Comparison of ENCODE assay signal across 13 cellular contexts in the genomic region with DNA sequence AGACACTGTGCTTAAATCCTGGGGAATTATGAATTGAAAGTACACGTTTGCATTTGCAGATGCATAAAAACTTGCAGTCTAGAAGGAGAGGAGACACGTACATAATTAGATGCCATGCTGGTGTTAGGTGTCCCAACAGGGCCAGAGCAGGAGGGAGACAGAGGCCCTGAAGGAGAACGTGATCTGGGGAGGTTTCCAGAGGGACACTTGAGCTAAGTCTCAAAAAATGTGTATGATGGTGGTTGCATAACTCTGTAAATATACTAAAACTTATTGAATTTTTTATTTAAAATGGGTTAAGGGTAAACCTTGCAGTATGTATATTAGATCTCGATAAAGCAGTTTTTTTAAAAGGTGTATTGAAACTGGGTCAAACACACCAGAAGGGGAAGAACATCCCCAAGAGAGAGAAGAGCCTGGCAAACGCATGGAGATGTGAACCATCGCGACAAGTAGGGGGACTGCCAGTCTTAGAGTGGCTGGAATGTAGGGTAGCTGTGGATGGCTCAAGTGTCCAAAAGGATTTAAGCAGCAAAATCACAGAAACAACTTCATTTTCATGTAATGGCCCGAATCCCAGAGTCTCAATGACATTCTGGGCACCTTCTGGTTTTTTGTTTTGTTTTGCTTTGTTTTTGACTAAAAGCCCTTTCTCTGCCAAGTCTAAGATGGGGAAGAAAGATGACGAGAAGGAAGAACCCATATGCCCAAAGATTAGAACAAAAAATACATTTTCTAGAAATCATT. TPM values are rescaled to one million over a fixed set of nuclear protein-coding genes. Genes with fewer than 3 reads are reported as not detected.
DNase-seq lines count a peak whose midpoint lies in the region; ATAC-seq, FAIRE-seq and TF ChIP-seq lines count a peak whose summit lies in the region.
"Had no signal": no experiment of that assay in that cellular context is flagged by ENCODE, and none has a peak within 500 bp of the region (broad histone marks: within the 10 kb centered on the region; RNA-seq: fewer than 3 reads in every experiment).

No MANE protein-coding gene starts in this region.

- TF ChIP-seq CTCF in adrenal gland (IDR thresholded peaks at IDR 0.05) (no peak), gastroesophageal sphincter (IDR thresholded peaks at IDR 0.05) (no peak), spleen (IDR thresholded peaks at IDR 0.05 in 8 of 11, conservative IDR thresholded peaks at IDR 0.05 in 3 of 11) (no peak)

- H3K9me3 Mint-ChIP-seq in CD4-positive, CD25-positive, alpha-beta regulatory T cell = no peaks in the 10 kb centered on the region
- H3K9me3 Mint-ChIP-seq in naive thymus-derived CD4-positive, alpha-beta T cell = no peaks in the 10 kb centered on the region
- H3K9me3 Mint-ChIP-seq: activated naive CD8-positive, alpha-beta T cell treated with anti-CD3 and anti-CD28 coated beads, Interleukin-2, amount 50 U/mL, for 24 hours; CD4-positive, alpha-beta memory T cell had no signal

- TF ChIP-seq POLR2A in adrenal gland (IDR thresholded peaks at IDR 0.05) (no peak), gastroesophageal sphincter (IDR thresholded peaks at IDR 0.05) (no peak), spleen (IDR thresholded peaks at IDR 0.05) (no peak)

- no peaks in the 10 kb centered on the region for H3K27me3 Mint-ChIP-seq in CD4-positive, CD25-positive, alpha-beta regulatory T cell
- H3K27me3 Mint-ChIP-seq in naive thymus-derived CD4-positive, alpha-beta T cell = no peaks in the 10 kb centered on the region
- H3K27me3 Mint-ChIP-seq: activated naive CD8-positive, alpha-beta T cell treated with anti-CD3 and anti-CD28 coated beads, Interleukin-2, amount 50 U/mL, for 24 hours; CD4-positive, alpha-beta memory T cell had no signal

- H3K27ac Mint-ChIP-seq in CD4-positive, CD25-positive, alpha-beta regulatory T cell = peak overlapping the region in 2 of 3 donors; percentile 39 to 96
- H3K27ac Mint-ChIP-seq in naive thymus-derived CD4-positive, alpha-beta T cell = peak overlapping the region in 2 of 9 donors; percentile 26 to 28
- H3K27ac Mint-ChIP-seq: activated naive CD8-positive, alpha-beta T cell treated with anti-CD3 and anti-CD28 coated beads, Interleukin-2, amount 50 U/mL, for 24 hours had no signal

- no peak overlapping the region for H3K4me3 ChIP-seq in CD4-positive, CD25-positive, alpha-beta regulatory T cell (ENCODE audit: low read depth, low read length)
- no peak overlapping the region for H3K4me3 ChIP-seq in adrenal gland
- no peak overlapping the region for H3K4me3 ChIP-seq in gastroesophageal sphincter
- no peak overlapping the region for H3K4me3 ChIP-seq in small intestine (ENCODE audit: low read depth in 1 of 2, low read length in 2 of 2)
- no peak overlapping the region for H3K4me3 ChIP-seq in spleen
- no peak overlapping the region for H3K4me3 ChIP-seq in naive thymus-derived CD4-positive, alpha-beta T cell (ENCODE audit: low read length)

- intact Hi-C loops in adrenal gland (cut with DNase I) (no loop called here), spleen (cut with DNase I; ENCODE audit: low total_unique reads) (no loop called here)
- intact Hi-C loops in naive thymus-derived CD4-positive, alpha-beta T cell (cut with micrococcal nuclease) = no loop called here

- no peaks in the 10 kb centered on the region for H3K9me3 ChIP-seq in CD4-positive, CD25-positive, alpha-beta regulatory T cell (ENCODE audit: control insufficient read depth in 2 of 2, low read length in 2 of 2)
- H3K9me3 ChIP-seq in adrenal gland (replicated peaks in 1 of 3) (no peaks in the 10 kb centered on the region), gastroesophageal sphincter (no peaks in the 10 kb centered on the region), small intestine (ENCODE audit: control insufficient read depth, low read depth) (no peaks in the 10 kb centered on the region), spleen (no peaks in the 10 kb centered on the region)
- H3K9me3 ChIP-seq in naive thymus-derived CD4-positive, alpha-beta T cell (ENCODE audit: control insufficient read depth in 2 of 3, low read length in 3 of 3) = no peaks in the 10 kb centered on the region

- no peak for FAIRE-seq in small intestine (lab: Jason Lieb, UNC)
- FAIRE-seq: endometrium had no signal

- no peak overlapping the region for H3K27ac ChIP-seq in CD4-positive, CD25-positive, alpha-beta regulatory T cell (ENCODE audit: insufficient read depth, low read length, poor library complexity, severe bottlenecking)
- H3K27ac ChIP-seq in adrenal gland = peak overlapping the region; percentile 72 to 93 (median 93)
- H3K27ac ChIP-seq in gastroesophageal sphincter = peak overlapping the region; percentile 80 to 91 (median 84)
- H3K27ac ChIP-seq in small intestine (ENCODE audit: low read depth in 1 of 2, low read length in 1 of 2) = peak overlapping the region; percentile 25 to 82
- H3K27ac ChIP-seq in spleen = no peak overlapping the region
- H3K27ac ChIP-seq in naive thymus-derived CD4-positive, alpha-beta T cell (ENCODE audit: low read depth, low read length) = no peak overlapping the region

- ATAC-seq in CD4-positive, CD25-positive, alpha-beta regulatory T cell (ENCODE audit: low read depth in 2 of 2) = no peak
- ATAC-seq in gastroesophageal sphincter (no peak), HG02884 (IDR thresholded peaks at IDR 0.05; ENCODE audit: unreplicated experiment) (no peak)
- ATAC-seq in naive thymus-derived CD4-positive, alpha-beta T cell = no peak
- ATAC-seq: activated naive CD8-positive, alpha-beta T cell treated with anti-CD3 and anti-CD28 coated beads, Interleukin-2, amount 50 U/mL, for 24 hours had no signal

- POLR2A ChIA-PET in naive thymus-derived CD4-positive, alpha-beta T cell (lab: Charles Lee) = no interaction called here

- no peaks in the 10 kb centered on the region for H3K27me3 ChIP-seq in CD4-positive, CD25-positive, alpha-beta regulatory T cell (ENCODE audit: control insufficient read depth, insufficient read depth, low read length)
- H3K27me3 ChIP-seq in adrenal gland (no peaks in the 10 kb centered on the region), gastroesophageal sphincter (no peaks in the 10 kb centered on the region), small intestine (ENCODE audit: control insufficient read depth in 2 of 2, insufficient read depth in 2 of 2, low read length in 2 of 2) (no peaks in the 10 kb centered on the region), spleen (replicated peaks in 1 of 7) (no peaks in the 10 kb centered on the region)
- H3K27me3 ChIP-seq in naive thymus-derived CD4-positive, alpha-beta T cell (ENCODE audit: control insufficient read depth in 2 of 2, insufficient read depth in 2 of 2, low read length in 2 of 2) = no peaks in the 10 kb centered on the region

- H3K4me1 ChIP-seq in CD4-positive, CD25-positive, alpha-beta regulatory T cell (ENCODE audit: control insufficient read depth, insufficient read depth, low read length, poor library complexity, severe bottlenecking) = peaks cover 21% of the 10 kb centered on the region
- H3K4me1 ChIP-seq in adrenal gland (replicated peaks in 1 of 2) (peaks cover 24 to 83% of the 10 kb centered on the region in 2 donors), gastroesophageal sphincter (peaks cover 35 to 78% (median 36%) of the 10 kb centered on the region in 3 donors), small intestine (ENCODE audit: control insufficient read depth in 2 of 2, insufficient read depth in 1 of 2, low read depth in 1 of 2, low read length in 1 of 2) (peaks cover 9 to 27% of the 10 kb centered on the region in 2 donors), spleen (peaks cover 0 to 54% (median 4%) of the 10 kb centered on the region in 6 donors)
- no peaks in the 10 kb centered on the region for H3K4me1 ChIP-seq in naive thymus-derived CD4-positive, alpha-beta T cell (ENCODE audit: control insufficient read depth in 2 of 2, insufficient read depth in 2 of 2, low read length in 2 of 2)

- 69 to 80% (median 77%) methylated on average over 9 of the region's 9 CpGs for WGBS in adrenal gland, 4 donors
- WGBS in gastroesophageal sphincter (ENCODE audit: low coverage in 1 of 2), 2 donors = 76 to 78% methylated on average over 8 to 9 of the region's 9 CpGs
- 77 to 79% (median 78%) methylated on average over 9 of the region's 9 CpGs for WGBS in small intestine, 3 donors
- 80 to 94% (median 90%) methylated on average over 9 of the region's 9 CpGs for WGBS in spleen, 5 donors

- H3K36me3 Mint-ChIP-seq in CD4-positive, CD25-positive, alpha-beta regulatory T cell = peaks cover 41% of the 10 kb centered on the region
- H3K36me3 Mint-ChIP-seq in naive thymus-derived CD4-positive, alpha-beta T cell = peaks cover under 1 to 42% (median 22%) of the 10 kb centered on the region in 5 donors

- CTCF ChIA-PET in naive thymus-derived CD4-positive, alpha-beta T cell (lab: Charles Lee) = no interaction called here

- H3K4me1 Mint-ChIP-seq in CD4-positive, CD25-positive, alpha-beta regulatory T cell = peaks cover 39 to 61% (median 48%) of the 10 kb centered on the region in 4 donors
- peaks cover 27 to 62% (median 48%) of the 10 kb centered on the region in 7 donors for H3K4me1 Mint-ChIP-seq in naive thymus-derived CD4-positive, alpha-beta T cell

- DNase-seq in CD4-positive, CD25-positive, alpha-beta regulatory T cell = no peak
- no peak for DNase-seq in adrenal gland
- no peak for DNase-seq in small intestine
- DNase-seq in spleen = no peak
- no peak for DNase-seq in naive thymus-derived CD4-positive, alpha-beta T cell
- DNase-seq in HK-2 (ENCODE audit: unreplicated experiment) = no peak
- DNase-seq: activated naive CD8-positive, alpha-beta T cell treated with anti-CD3 and anti-CD28 coated beads, Interleukin-2, amount 50 U/mL, for 24 hours; CD4-positive, alpha-beta memory T cell; NCI-H146; T-helper 2 cell had no signal

- TF ChIP-seq EP300 in gastroesophageal sphincter (IDR thresholded peaks at IDR 0.05) = no peak

- H3K4me3 Mint-ChIP-seq in CD4-positive, CD25-positive, alpha-beta regulatory T cell = no peak overlapping the region
- H3K4me3 Mint-ChIP-seq in naive thymus-derived CD4-positive, alpha-beta T cell = peak overlapping the region in 1 of 10 donors; percentile 4
- H3K4me3 Mint-ChIP-seq: activated naive CD8-positive, alpha-beta T cell treated with anti-CD3 and anti-CD28 coated beads, Interleukin-2, amount 50 U/mL, for 24 hours had no signal

- peaks cover 21% of the 10 kb centered on the region for H3K36me3 ChIP-seq in CD4-positive, CD25-positive, alpha-beta regulatory T cell (ENCODE audit: control insufficient read depth, insufficient read depth, low read length)
- H3K36me3 ChIP-seq in adrenal gland (replicated peaks in 1 of 2) (no peaks in the 10 kb centered on the region), gastroesophageal sphincter (no peaks in the 10 kb centered on the region), small intestine (ENCODE audit: control insufficient read depth in 2 of 2, insufficient read depth in 2 of 2, low read length in 2 of 2) (peaks cover 0 to 2% of the 10 kb centered on the region in 2 donors), spleen (peaks cover 0 to 28% (median 9%) of the 10 kb centered on the region in 6 donors)
- H3K36me3 ChIP-seq in naive thymus-derived CD4-positive, alpha-beta T cell (ENCODE audit: control insufficient read depth in 2 of 3, insufficient read depth in 3 of 3, low read length in 3 of 3) = peaks cover 0 to 21% (median 0%) of the 10 kb centered on the region in 3 experiments

RNA-seq across cellular contexts. Expression of gene TRAF3IP2, which starts 15.3 kb away (rescaled TPM):
- 28.7 TPM for total RNA-seq in CD4-positive, CD25-positive, alpha-beta regulatory T cell
- 10 to 100 TPM; 20.7 to 30.1 (median 25.2) TPM for polyA plus RNA-seq in CD4-positive, CD25-positive, alpha-beta regulatory T cell
- total RNA-seq in adrenal gland = 10 to 100 TPM; 35.7 to 53.7 (median 46.2) TPM
- 10 to 100 TPM; 32.9 to 70.8 (median 56.9) TPM for polyA plus RNA-seq in adrenal gland
- 10 to 100 TPM; 18.4 to 33.4 (median 27.5) TPM for total RNA-seq in gastroesophageal sphincter
- polyA plus RNA-seq in small intestine = 10 to 100 TPM; 40.4 to 50.0 (median 40.9) TPM
- total RNA-seq in spleen = 10 to 100 TPM in 6 of 7 donors, 1 to 10 TPM in 1; 9.4 to 26.0 (median 15.2) TPM
- 10 to 100 TPM; 18.5 to 30.1 (median 25.6) TPM for polyA plus RNA-seq in spleen
- 10 to 100 TPM; 12.7 to 22.1 (median 21.0) TPM for total RNA-seq in naive thymus-derived CD4-positive, alpha-beta T cell
- polyA plus RNA-seq in naive thymus-derived CD4-positive, alpha-beta T cell = 10 to 100 TPM; 16.8 to 21.0 TPM

Comparison
In these comparisons a context has a peak if more than half of its experiments do, and no peak if none do; other contexts are left out.
1. H3K27ac ChIP-seq: peak in adrenal gland (5 of 5), gastroesophageal sphincter (4 of 4) and small intestine (2 of 2); none in CD4-positive, CD25-positive, alpha-beta regulatory T cell (single experiment), spleen (0 of 8) and naive thymus-derived CD4-positive, alpha-beta T cell (single experiment).